Comparison of ENCODE assay signal across 1 cellular context in the genomic region with DNA sequence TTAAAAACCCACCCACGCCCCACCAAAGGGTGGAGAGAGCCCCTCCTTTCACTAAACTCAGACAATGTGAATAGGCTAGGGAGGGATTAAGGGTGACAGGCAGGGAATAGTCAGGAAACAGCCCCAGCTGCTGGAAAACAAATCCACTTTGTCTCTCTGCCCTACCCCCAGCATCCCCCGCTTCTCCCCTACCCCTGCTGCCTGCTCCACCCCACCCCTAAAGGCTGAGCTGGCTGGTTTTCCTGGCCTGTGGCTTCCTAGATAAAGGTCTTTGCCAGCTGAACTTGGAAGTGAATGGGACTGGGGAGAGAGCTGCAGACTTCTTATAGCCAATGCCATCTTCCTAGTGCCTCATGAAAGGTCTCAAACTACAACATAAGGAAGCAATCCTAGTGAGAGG.
TF ChIP-seq lines count a peak whose summit lies in the region.

No MANE protein-coding gene starts in this region.

TF ChIP-seq in WTC11, 78 proteins besides CTCF, POLR2A, EP300 and RAD21 (continued from another document):
- TF ChIP-seq, protein P1, sequence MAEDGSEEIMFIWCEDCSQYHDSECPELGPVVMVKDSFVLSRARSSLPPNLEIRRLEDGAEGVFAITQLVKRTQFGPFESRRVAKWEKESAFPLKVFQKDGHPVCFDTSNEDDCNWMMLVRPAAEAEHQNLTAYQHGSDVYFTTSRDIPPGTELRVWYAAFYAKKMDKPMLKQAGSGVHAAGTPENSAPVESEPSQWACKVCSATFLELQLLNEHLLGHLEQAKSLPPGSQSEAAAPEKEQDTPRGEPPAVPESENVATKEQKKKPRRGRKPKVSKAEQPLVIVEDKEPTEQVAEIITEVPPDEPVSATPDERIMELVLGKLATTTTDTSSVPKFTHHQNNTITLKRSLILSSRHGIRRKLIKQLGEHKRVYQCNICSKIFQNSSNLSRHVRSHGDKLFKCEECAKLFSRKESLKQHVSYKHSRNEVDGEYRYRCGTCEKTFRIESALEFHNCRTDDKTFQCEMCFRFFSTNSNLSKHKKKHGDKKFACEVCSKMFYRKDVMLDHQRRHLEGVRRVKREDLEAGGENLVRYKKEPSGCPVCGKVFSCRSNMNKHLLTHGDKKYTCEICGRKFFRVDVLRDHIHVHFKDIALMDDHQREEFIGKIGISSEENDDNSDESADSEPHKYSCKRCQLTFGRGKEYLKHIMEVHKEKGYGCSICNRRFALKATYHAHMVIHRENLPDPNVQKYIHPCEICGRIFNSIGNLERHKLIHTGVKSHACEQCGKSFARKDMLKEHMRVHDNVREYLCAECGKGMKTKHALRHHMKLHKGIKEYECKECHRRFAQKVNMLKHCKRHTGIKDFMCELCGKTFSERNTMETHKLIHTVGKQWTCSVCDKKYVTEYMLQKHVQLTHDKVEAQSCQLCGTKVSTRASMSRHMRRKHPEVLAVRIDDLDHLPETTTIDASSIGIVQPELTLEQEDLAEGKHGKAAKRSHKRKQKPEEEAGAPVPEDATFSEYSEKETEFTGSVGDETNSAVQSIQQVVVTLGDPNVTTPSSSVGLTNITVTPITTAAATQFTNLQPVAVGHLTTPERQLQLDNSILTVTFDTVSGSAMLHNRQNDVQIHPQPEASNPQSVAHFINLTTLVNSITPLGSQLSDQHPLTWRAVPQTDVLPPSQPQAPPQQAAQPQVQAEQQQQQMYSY (CRISPR knock-in tag; IDR thresholded peaks at IDR 0.05) = no peak
- TF ChIP-seq NR2C2 (CRISPR knock-in tag; IDR thresholded peaks at IDR 0.05) (no peak), FOXP1 (CRISPR knock-in tag; IDR thresholded peaks at IDR 0.05; ENCODE audit: borderline replicate concordance) (no peak), GABPB1 (CRISPR knock-in tag; IDR thresholded peaks at IDR 0.05) (no peak), ERG (CRISPR knock-in tag; IDR thresholded peaks at IDR 0.05) (no peak), MYBL2 (CRISPR knock-in tag; IDR thresholded peaks at IDR 0.05) (no peak), JUN (CRISPR knock-in tag; IDR thresholded peaks at IDR 0.05) (no peak)
